In the genomic region with DNA sequence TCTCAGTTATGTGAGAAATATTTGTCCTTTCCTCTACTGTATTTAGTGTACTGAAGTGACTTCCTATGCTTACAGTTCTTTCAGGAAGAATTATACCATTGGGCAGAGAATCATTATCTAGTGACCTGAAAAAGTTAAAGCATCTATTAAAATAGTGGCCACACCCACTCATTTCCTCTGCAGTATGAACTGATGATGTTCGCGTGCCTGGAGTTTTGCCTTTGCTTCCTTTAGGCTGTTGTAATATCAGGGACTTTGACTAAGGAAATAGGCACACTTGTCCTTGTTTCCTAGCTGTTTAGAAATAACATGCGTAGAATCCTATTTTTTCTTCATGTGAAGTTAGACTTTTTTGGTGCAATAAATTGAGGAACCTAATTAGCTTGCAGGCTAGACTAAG, we compare ENCODE assay signal across 18 cellular contexts.
"Had no signal": no experiment of that assay in that cellular context is flagged by ENCODE, and none has a peak within 500 bp of the region (broad histone marks: within the 10 kb centered on the region; RNA-seq: fewer than 3 reads in every experiment).

No MANE protein-coding gene starts in this region.

- H3K4me1 ChIP-seq: colonic mucosa, tibial nerve, uterus had no signal

- DNase-seq: activated B cell treated with CpG ODN at 0.5 μM for 24 hours; activated CD4-positive, alpha-beta memory T cell treated with anti-CD3 and anti-CD28 coated beads, Interleukin-2, amount 10 ng/mL, durations not matched to agents 7 days and 5 days; activated CD4-positive, alpha-beta T cell treated with anti-CD3 and anti-CD28 coated beads for 4 hours; activated CD8-positive, alpha-beta memory T cell treated with anti-CD3 and anti-CD28 coated beads, Interleukin-2, amount 10 ng/mL, durations not matched to agents 7 days and 5 days; activated naive CD4-positive, alpha-beta T cell treated with Interleukin-2 at 50 U/mL for 16 hours; activated naive CD8-positive, alpha-beta T cell treated with anti-CD3 and anti-CD28 coated beads, Interleukin-2, amount 50 U/mL, for 24 hours; aorta; colonic mucosa; effector CD4-positive, alpha-beta T cell; left lung; SW 1271; uterus had no signal

- H3K27me3 ChIP-seq: colonic mucosa, left lung, tibial nerve, uterus had no signal

- ATAC-seq: activated CD8-positive, alpha-beta memory T cell treated with anti-CD3 and anti-CD28 coated beads, Interleukin-2, amount 10 ng/mL, durations not matched to agents 7 days and 5 days; activated naive CD8-positive, alpha-beta T cell treated with anti-CD3 and anti-CD28 coated beads, Interleukin-2, amount 50 U/mL, for 24 hours; esophagus mucosa; left lung had no signal

- H3K4me3 ChIP-seq: colonic mucosa, left lung, tibial nerve, uterus had no signal

- H3K9me3 Mint-ChIP-seq: activated B cell treated with CpG ODN at 0.5 μM for 24 hours; activated CD4-positive, alpha-beta memory T cell treated with anti-CD3 and anti-CD28 coated beads, Interleukin-2, amount 10 ng/mL, durations not matched to agents 7 days and 5 days; activated naive CD8-positive, alpha-beta T cell treated with anti-CD3 and anti-CD28 coated beads, Interleukin-2, amount 50 U/mL, for 24 hours; activated T-helper 2 cell treated with anti-CD3 and anti-CD28 coated beads, Interferon-gamma antibody, Interleukin-2, Interleukin-4, amounts not matched to agents 10 μg/mL and 5 μg/mL and 100 μg/mL, durations not matched to agents 14 hours and 24 hours and 36 hours; central memory CD8-positive, alpha-beta T cell; stimulated activated naive CD8-positive, alpha-beta T cell treated with anti-CD3 and anti-CD28 coated beads, Interleukin-15, Interleukin-2, amounts not matched to agents 100 ng/mL and 50 ng/mL, for 24 hours had no signal

- H3K4me1 Mint-ChIP-seq: activated CD8-positive, alpha-beta memory T cell treated with anti-CD3 and anti-CD28 coated beads, Interleukin-2, amount 10 ng/mL, durations not matched to agents 7 days and 5 days had no signal

- H3K27ac ChIP-seq: colonic mucosa, left lung, tibial nerve, uterus had no signal

- H3K36me3 Mint-ChIP-seq: activated CD8-positive, alpha-beta memory T cell treated with anti-CD3 and anti-CD28 coated beads, Interleukin-2, amount 10 ng/mL, durations not matched to agents 7 days and 5 days had no signal

- H3K4me3 Mint-ChIP-seq: activated B cell treated with CpG ODN at 0.5 μM for 24 hours; activated CD4-positive, alpha-beta memory T cell treated with anti-CD3 and anti-CD28 coated beads, Interleukin-2, amount 10 ng/mL, durations not matched to agents 7 days and 5 days; activated CD8-positive, alpha-beta memory T cell treated with anti-CD3 and anti-CD28 coated beads, Interleukin-2, amount 10 ng/mL, durations not matched to agents 7 days and 5 days; activated naive CD8-positive, alpha-beta T cell treated with anti-CD3 and anti-CD28 coated beads, Interleukin-2, amount 50 U/mL, for 24 hours; central memory CD8-positive, alpha-beta T cell; stimulated activated naive CD8-positive, alpha-beta T cell treated with anti-CD3 and anti-CD28 coated beads, Interleukin-15, Interleukin-2, amounts not matched to agents 100 ng/mL and 50 ng/mL, for 24 hours had no signal

- H3K27ac Mint-ChIP-seq: activated B cell treated with CpG ODN at 0.5 μM for 24 hours; activated CD4-positive, alpha-beta memory T cell treated with anti-CD3 and anti-CD28 coated beads, Interleukin-2, amount 10 ng/mL, durations not matched to agents 7 days and 5 days; activated CD8-positive, alpha-beta memory T cell treated with anti-CD3 and anti-CD28 coated beads, Interleukin-2, amount 10 ng/mL, durations not matched to agents 7 days and 5 days; activated naive CD8-positive, alpha-beta T cell treated with anti-CD3 and anti-CD28 coated beads, Interleukin-2, amount 50 U/mL, for 24 hours; activated T-helper 2 cell treated with anti-CD3 and anti-CD28 coated beads, Interferon-gamma antibody, Interleukin-2, Interleukin-4, amounts not matched to agents 10 μg/mL and 5 μg/mL and 100 μg/mL, durations not matched to agents 14 hours and 24 hours and 36 hours; stimulated activated naive CD8-positive, alpha-beta T cell treated with anti-CD3 and anti-CD28 coated beads, Interleukin-15, Interleukin-2, amounts not matched to agents 100 ng/mL and 50 ng/mL, for 24 hours had no signal

- H3K9me3 ChIP-seq: colonic mucosa, left lung, tibial nerve, uterus had no signal

- H3K36me3 ChIP-seq: colonic mucosa, uterus had no signal

- H3K27me3 Mint-ChIP-seq: activated B cell treated with CpG ODN at 0.5 μM for 24 hours; activated CD4-positive, alpha-beta memory T cell treated with anti-CD3 and anti-CD28 coated beads, Interleukin-2, amount 10 ng/mL, durations not matched to agents 7 days and 5 days; activated CD8-positive, alpha-beta memory T cell treated with anti-CD3 and anti-CD28 coated beads, Interleukin-2, amount 10 ng/mL, durations not matched to agents 7 days and 5 days; activated naive CD8-positive, alpha-beta T cell treated with anti-CD3 and anti-CD28 coated beads, Interleukin-2, amount 50 U/mL, for 24 hours; central memory CD8-positive, alpha-beta T cell; progenitor cell of endocrine pancreas; stimulated activated naive CD8-positive, alpha-beta T cell treated with anti-CD3 and anti-CD28 coated beads, Interleukin-15, Interleukin-2, amounts not matched to agents 100 ng/mL and 50 ng/mL, for 24 hours had no signal
